In the genomic region with DNA sequence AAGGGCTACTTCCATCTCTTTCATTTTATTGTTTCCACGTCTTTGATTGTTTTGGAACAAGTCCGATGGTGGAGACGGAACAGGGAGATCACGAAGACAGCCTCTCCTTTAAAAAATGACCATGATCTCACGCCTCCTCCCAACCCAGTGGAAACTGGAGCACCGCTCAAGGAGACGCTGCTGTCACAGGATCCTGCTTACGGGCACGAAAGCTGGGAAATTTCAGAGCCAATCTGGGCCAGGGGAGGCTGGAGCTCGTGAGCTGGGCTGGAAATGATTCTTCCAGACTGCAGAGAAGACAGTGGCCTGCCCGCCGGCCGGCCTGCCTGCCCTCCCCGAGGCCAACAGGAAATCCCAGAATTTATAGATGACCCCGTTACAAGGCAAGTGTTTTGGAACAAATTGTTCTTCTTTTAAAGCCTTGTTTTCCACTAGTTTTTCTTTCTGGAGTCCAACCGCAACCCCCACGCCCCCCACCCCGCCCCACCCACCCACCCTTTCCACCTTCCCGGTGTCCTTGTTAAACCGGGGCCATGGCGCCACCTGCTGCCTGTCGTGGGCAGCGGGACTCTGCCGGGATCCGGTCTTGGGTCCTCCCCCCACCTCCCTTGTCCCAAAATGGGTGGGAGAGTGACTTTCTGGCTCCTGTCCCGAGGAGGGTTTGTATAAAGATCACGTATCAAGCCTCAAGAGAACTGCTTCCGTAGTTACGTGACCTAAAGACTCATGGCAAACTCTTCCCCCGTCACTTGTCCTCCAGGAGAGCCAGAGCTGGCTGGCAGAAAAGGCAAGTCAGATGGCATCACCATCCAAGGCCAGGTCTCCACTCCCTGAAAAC, we compare ENCODE assay signal across 8 cellular contexts. TPM values are rescaled to one million over a fixed set of nuclear protein-coding genes. Genes with fewer than 3 reads are reported as not detected.
DNase-seq lines count a peak whose midpoint lies in the region; ATAC-seq and TF ChIP-seq lines count a peak whose summit lies in the region.

No MANE protein-coding gene starts in this region.

- H4K20me1 ChIP-seq in PC-3 (ENCODE audit: low read length) (no peaks in the 10 kb centered on the region), neural progenitor cell (ENCODE audit: low read depth) (no peaks in the 10 kb centered on the region)

- H2AFZ ChIP-seq in PC-3 (ENCODE audit: low read length) (peak overlapping the region; percentile 85), neural progenitor cell (replicated peaks) (peak overlapping the region; percentile 73)

- peaks cover 11% of the 10 kb centered on the region for H3K27me3 Mint-ChIP-seq in neural progenitor cell (ENCODE audit: insufficient read depth, low read depth)
- H3K27me3 Mint-ChIP-seq in stimulated activated naive CD8-positive, alpha-beta T cell treated with anti-CD3 and anti-CD28 coated beads, Interleukin-15, amount 100 ng/mL, for 72 hours: no peaks in the 10 kb centered on the region

- H3K9ac ChIP-seq in PC-3 (ENCODE audit: low read length): peak overlapping the region; percentile 85
- H3K9ac ChIP-seq in neural progenitor cell: no peak overlapping the region

- H3K4me3 Mint-ChIP-seq in neural progenitor cell: no peak overlapping the region
- peak overlapping the region in 1 of 2 donors; percentile 23 for H3K4me3 Mint-ChIP-seq in stimulated activated naive CD8-positive, alpha-beta T cell treated with anti-CD3 and anti-CD28 coated beads, Interleukin-15, amount 100 ng/mL, for 72 hours

- no peaks in the 10 kb centered on the region for H3K36me3 ChIP-seq in PC-3 (ENCODE audit: low read depth, low read length)
- no peaks in the 10 kb centered on the region for H3K36me3 ChIP-seq in neural progenitor cell

- TF ChIP-seq CTCF in PC-3 (conservative IDR thresholded peaks at IDR 0.05; ENCODE audit: low read depth, low read length) (peak; percentile 65), fibroblast of villous mesenchyme (IDR thresholded peaks at IDR 0.05; ENCODE audit: insufficient read depth, low read depth, low read length) (peak; percentile 67), neural progenitor cell (IDR thresholded peaks at IDR 0.05) (peak; percentile 73)

- H3K36me3 Mint-ChIP-seq in neural progenitor cell: no peaks in the 10 kb centered on the region

- CTCF ChIA-PET in PC-3 (lab: Charles Lee): interaction anchor here (0.5 to 1.0 kb wide), 4 partner anchors 66 to 682 kb away, joined by 3 to 5 read pairs (median 3); no protein-coding TSS in a partner anchor

- peaks cover 2% of the 10 kb centered on the region for H3K9me3 Mint-ChIP-seq in neural progenitor cell
- no peaks in the 10 kb centered on the region for H3K9me3 Mint-ChIP-seq in stimulated activated naive CD8-positive, alpha-beta T cell treated with anti-CD3 and anti-CD28 coated beads, Interleukin-15, amount 100 ng/mL, for 72 hours

- peak; percentile 84 for ATAC-seq in PC-3
- ATAC-seq in stimulated activated naive CD8-positive, alpha-beta T cell treated with anti-CD3 and anti-CD28 coated beads, Interleukin-15, amount 100 ng/mL, for 72 hours: peak; percentile 57
- ATAC-seq in HG03025 (IDR thresholded peaks at IDR 0.05; ENCODE audit: low FRiP score, unreplicated experiment): no peak

- H3K27me3 ChIP-seq in PC-3 (ENCODE audit: low read length): no peaks in the 10 kb centered on the region
- no peaks in the 10 kb centered on the region for H3K27me3 ChIP-seq in neural progenitor cell

- no TSS peak for BruUV-seq in PC-3 (replicated peaks; lab: Mats Ljungman, UMichigan)

- H3K9me2 ChIP-seq in PC-3 (replicated peaks; ENCODE audit: low read length): no peaks in the 10 kb centered on the region

- peak overlapping the region; percentile 80 for H3K4me2 ChIP-seq in PC-3 (ENCODE audit: low read length)
- peak overlapping the region; percentile 67 for H3K4me2 ChIP-seq in neural progenitor cell

- H3K9me3 ChIP-seq in PC-3 (ENCODE audit: low read length) (no peaks in the 10 kb centered on the region), neural progenitor cell (ENCODE audit: low read depth) (no peaks in the 10 kb centered on the region)

- H3K4me3 ChIP-seq in PC-3 (ENCODE audit: low read length): peak overlapping the region; percentile 59
- H3K4me3 ChIP-seq in fibroblast of villous mesenchyme (ENCODE audit: low read depth, low read length): peak overlapping the region; percentile 18
- H3K4me3 ChIP-seq in neural progenitor cell: peak overlapping the region; percentile 23

- no peaks in the 10 kb centered on the region for H3F3A ChIP-seq in PC-3 (ENCODE audit: low read length, unreplicated experiment)
- peaks cover 12% of the 10 kb centered on the region for H3F3A ChIP-seq in neural progenitor cell (ENCODE audit: low read depth)

- H3K27ac Mint-ChIP-seq in neural progenitor cell: no peak overlapping the region
- no peak overlapping the region for H3K27ac Mint-ChIP-seq in stimulated activated naive CD8-positive, alpha-beta T cell treated with anti-CD3 and anti-CD28 coated beads, Interleukin-15, amount 100 ng/mL, for 72 hours

- peaks cover 30% of the 10 kb centered on the region for H3K4me1 Mint-ChIP-seq in neural progenitor cell
- peaks cover 37% of the 10 kb centered on the region for H3K4me1 Mint-ChIP-seq in stimulated activated naive CD8-positive, alpha-beta T cell treated with anti-CD3 and anti-CD28 coated beads, Interleukin-15, amount 100 ng/mL, for 72 hours

- DNase-seq in NCI-H524 (lab: John Stamatoyannopoulos, UW): peak; percentile 11 to 25
- DNase-seq in NCI-H524 treated with DMSO at 0.1 percent for 48 hours (lab: John Stamatoyannopoulos, UW): no peak
- DNase-seq in PC-3: peak; percentile 91
- peak; percentile 32 for DNase-seq in activated effector memory CD4-positive, alpha-beta T cell treated with Interleukin-2 at 50 U/mL for 16 hours
- peak; percentile 89 for DNase-seq in fibroblast of villous mesenchyme (ENCODE audit: low read depth)
- peak; percentile 86 for DNase-seq in neural progenitor cell (ENCODE audit: low spot score)
- peak; percentile 48 to 54 for DNase-seq in stimulated activated naive CD8-positive, alpha-beta T cell treated with anti-CD3 and anti-CD28 coated beads, Interleukin-15, amount 100 ng/mL, for 72 hours

- H3K4me1 ChIP-seq in PC-3 (ENCODE audit: insufficient read depth, low read length) (peaks cover 29% of the 10 kb centered on the region), neural progenitor cell (peaks cover 16% of the 10 kb centered on the region)

- H3K27ac ChIP-seq in PC-3 (ENCODE audit: low read length) (peak overlapping the region; percentile 87), neural progenitor cell (no peak overlapping the region)

- intact Hi-C loops in PC-3 (cut with micrococcal nuclease): loop anchor here (1.0 to 10.0 kb wide), 9 partner anchors 70 to 601 kb away; a partner anchor contains a TSS

- H3K79me2 ChIP-seq in PC-3 (ENCODE audit: low read length) (no peaks in the 10 kb centered on the region), neural progenitor cell (ENCODE audit: low read depth) (no peaks in the 10 kb centered on the region)

- POLR2A ChIA-PET in PC-3 (lab: Charles Lee; ENCODE audit: unreplicated experiment): interaction anchor here (0.9 kb wide), 1 partner anchor 40 kb away, joined by 5 read pairs; no protein-coding TSS in a partner anchor

RNA-seq across cellular contexts. Expression of a gene that starts 40.3 kb away (rescaled TPM):
- not detected in 2 replicates for total RNA-seq in PC-3 (2014; rRNA removed)
- 0.32 and 0.43 TPM in 2 replicates for total RNA-seq in fibroblast of villous mesenchyme
- total RNA-seq in neural progenitor cell (ENCODE audit: low replicate concordance): 0.39 and 1.5 TPM in 2 replicates
